11 cellular contexts compared by ENCODE assay signal in genomic region chr9:112764344-112764743, GRCh38. TPM values are rescaled to one million over a fixed set of nuclear protein-coding genes. Genes with fewer than 3 reads are reported as not detected.
A peak's percentile ranks its signal among the peaks of the same experiment; 100 is the strongest.
DNase-seq lines count a peak whose midpoint lies in the region; ATAC-seq and TF ChIP-seq lines count a peak whose summit lies in the region.
"Had no signal": no experiment of that assay in that cellular context is flagged by ENCODE, and none has a peak within 500 bp of the region (broad histone marks: within the 10 kb centered on the region; RNA-seq: fewer than 3 reads in every experiment).

No MANE protein-coding gene starts in this region.

- no peaks in the 10 kb centered on the region for H3K27me3 Mint-ChIP-seq in nephron progenitor cell (ENCODE audit: low read depth, poor library complexity)

- ATAC-seq in GM18870 (IDR thresholded peaks at IDR 0.05; ENCODE audit: unreplicated experiment) (no peak), HG02623 (IDR thresholded peaks at IDR 0.05; ENCODE audit: unreplicated experiment) (no peak)

- H3K27ac Mint-ChIP-seq in nephron progenitor cell, result peak overlapping the region; percentile 50
- H3K27ac Mint-ChIP-seq: T-helper 1 cell treated with Interleukin-12 subunit alpha and Interleukin-12 subunit beta and Interleukin-4 antibody, amounts not matched to agents 30 μg/mL and 1 μg/mL, for 36 hours had no signal

- H3K4me3 Mint-ChIP-seq in nephron progenitor cell, result no peak overlapping the region
- H3K4me3 Mint-ChIP-seq: T-helper 1 cell treated with Interleukin-12 subunit alpha and Interleukin-12 subunit beta and Interleukin-4 antibody, amounts not matched to agents 30 μg/mL and 1 μg/mL, for 36 hours had no signal

- no peak for TF ChIP-seq CTCF in epithelial cell of proximal tubule (conservative IDR thresholded peaks at IDR 0.05; ENCODE audit: low read depth, low read length)
- TF ChIP-seq CTCF in nephron progenitor cell (IDR thresholded peaks at IDR 0.05), result no peak

- peaks cover 18% of the 10 kb centered on the region for H3K9me3 Mint-ChIP-seq in nephron progenitor cell

- peak overlapping the region; percentile 42 for H3K4me3 ChIP-seq in epithelial cell of proximal tubule (ENCODE audit: low read depth, low read length)
- H3K4me3 ChIP-seq: thyroid gland had no signal

- DNase-seq in EL, result peak; percentile 81
- DNase-seq in NCI-H524 treated with DMSO at 0.1 percent for 48 hours (lab: John Stamatoyannopoulos, UW), result peak; percentile 62
- no peak for DNase-seq in epithelial cell of proximal tubule (ENCODE audit: low read depth)
- peak; percentile 18 for DNase-seq in nephron progenitor cell
- DNase-seq in DMS153 (lab: John Stamatoyannopoulos, UW), result no peak
- no peak for DNase-seq in retina
- DNase-seq: NCI-H1417 treated with DMSO at 0.1 percent for 48 hours, thyroid gland had no signal

- H3K36me3 Mint-ChIP-seq in nephron progenitor cell (ENCODE audit: low read depth), result peaks cover 19% of the 10 kb centered on the region

- H3K4me1 Mint-ChIP-seq in nephron progenitor cell, result peaks cover 52% of the 10 kb centered on the region

RNA-seq across cellular contexts. Expression of gene SNX30, which starts 13.8 kb away (rescaled TPM):
- 6.1 and 6.9 TPM in 2 replicates for total RNA-seq in epithelial cell of proximal tubule

RNA-seq across cellular contexts. Expression of gene INIP, which starts 46.4 kb away (rescaled TPM):
- total RNA-seq in epithelial cell of proximal tubule, result 15.1 and 20.5 TPM in 2 replicates

Comparison
In these comparisons a context has a peak if more than half of its experiments do, and no peak if none do; other contexts are left out.
1. DNase-seq: peak in EL (single experiment), NCI-H524 treated with DMSO at 0.1 percent for 48 hours (single experiment) and nephron progenitor cell (single experiment); none in epithelial cell of proximal tubule (single experiment), DMS153 (single experiment) and retina (single experiment).